ENCODE assay signal across 19 cellular contexts in the genomic region with DNA sequence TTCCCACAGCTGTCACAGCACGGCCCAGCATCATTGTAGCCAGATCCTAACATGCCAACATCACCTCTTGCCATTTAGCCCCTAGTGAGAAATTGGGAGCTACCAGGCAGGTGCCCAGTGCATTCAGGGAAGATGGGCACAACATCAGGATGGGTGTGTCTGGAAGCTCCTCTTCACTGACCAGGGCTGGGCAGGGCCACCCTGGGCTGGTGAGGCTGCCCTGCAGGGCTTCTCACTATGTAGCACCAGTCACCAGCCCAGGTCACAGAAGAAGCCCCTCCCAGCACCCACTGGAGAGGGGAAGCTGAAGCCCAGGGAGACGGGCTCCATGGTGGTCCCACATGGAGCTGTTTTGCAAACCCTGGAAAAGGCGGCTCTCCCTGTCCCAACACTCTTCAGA. TPM values are rescaled to one million over a fixed set of nuclear protein-coding genes. Genes with fewer than 3 reads are reported as not detected.
DNase-seq lines count a peak whose midpoint lies in the region; ATAC-seq and TF ChIP-seq lines count a peak whose summit lies in the region.
"Had no signal": no experiment of that assay in that cellular context is flagged by ENCODE, and none has a peak within 500 bp of the region (broad histone marks: within the 10 kb centered on the region; RNA-seq: fewer than 3 reads in every experiment).

No MANE protein-coding gene starts in this region.

- DNase-seq in cardiac septum (ENCODE audit: low spot score) (peak; percentile 33), Right ventricle myocardium superior (no peak), endodermal cell (peak; percentile 22), osteocyte (ENCODE audit: extremely low spot score, unreplicated experiment) (peak; percentile 64), activated gamma-delta T cell treated with Interleukin-2 at 50 U/mL for 16 hours (no peak), amygdala (lab: John Stamatoyannopoulos, UW) (no peak)
- DNase-seq: 8988T; AML-193; C1 segment of cervical spinal cord; CD8-positive, alpha-beta T cell; NCI-H1105; NCI-H146; NCI-H2029 treated with DMSO at 0.1 percent for 48 hours; NCI-H345; NCI-H524; OCI-M1; SHP77 had no signal

- 90 to 97% methylated on average over 2 to 3 of the region's 3 CpGs for WGBS in endodermal cell (ENCODE audit: insufficient coverage in 1 of 2, insufficient read length in 1 of 2), 2 experiments

- H3K36me3 ChIP-seq in endodermal cell (ENCODE audit: control insufficient read depth, insufficient read depth, low read length) = peaks cover 29% of the 10 kb centered on the region

- peaks cover 46% of the 10 kb centered on the region for H3K36me3 Mint-ChIP-seq in endodermal cell (ENCODE audit: low read depth)
- H3K36me3 Mint-ChIP-seq in osteocyte (ENCODE audit: unreplicated experiment) = peaks cover 22% of the 10 kb centered on the region
- H3K36me3 Mint-ChIP-seq in activated T-helper 17 cell treated with anti-CD3 and anti-CD28 coated beads, Interleukin-2, amount 50 U/mL, for 72 hours (ENCODE audit: low read depth) = peaks cover 14% of the 10 kb centered on the region

- no peak for ATAC-seq in Right ventricle myocardium superior (ENCODE audit: poor library complexity)
- ATAC-seq in activated T-helper 17 cell treated with anti-CD3 and anti-CD28 coated beads, Interleukin-2, amount 50 U/mL, for 72 hours (replicated peaks) = no peak
- ATAC-seq: CD8-positive, alpha-beta T cell had no signal

- H3K27me3 Mint-ChIP-seq in endodermal cell (ENCODE audit: insufficient read depth) (no peaks in the 10 kb centered on the region), osteocyte (ENCODE audit: unreplicated experiment) (no peaks in the 10 kb centered on the region)
- H3K27me3 Mint-ChIP-seq in activated T-helper 17 cell treated with anti-CD3 and anti-CD28 coated beads, Interleukin-2, amount 50 U/mL, for 72 hours = no peaks in the 10 kb centered on the region

- no peaks in the 10 kb centered on the region for H3K9me3 ChIP-seq in endodermal cell (ENCODE audit: control insufficient read depth, low read length)

- no peaks in the 10 kb centered on the region for H3K4me1 Mint-ChIP-seq in endodermal cell
- H3K4me1 Mint-ChIP-seq in osteocyte (ENCODE audit: unreplicated experiment) = peaks cover 8% of the 10 kb centered on the region
- H3K4me1 Mint-ChIP-seq in activated T-helper 17 cell treated with anti-CD3 and anti-CD28 coated beads, Interleukin-2, amount 50 U/mL, for 72 hours = peaks cover 5% of the 10 kb centered on the region

- H3K9me3 Mint-ChIP-seq in endodermal cell (no peaks in the 10 kb centered on the region), osteocyte (ENCODE audit: unreplicated experiment) (no peaks in the 10 kb centered on the region)
- no peaks in the 10 kb centered on the region for H3K9me3 Mint-ChIP-seq in activated T-helper 17 cell treated with anti-CD3 and anti-CD28 coated beads, Interleukin-2, amount 50 U/mL, for 72 hours
- H3K9me3 Mint-ChIP-seq: CD8-positive, alpha-beta T cell had no signal

- H3K27me3 ChIP-seq in endodermal cell (ENCODE audit: control insufficient read depth, insufficient read depth, low read length, poor library complexity, severe bottlenecking) = no peaks in the 10 kb centered on the region

- H3K27ac ChIP-seq in endodermal cell (ENCODE audit: low read depth, low read length) = no peak overlapping the region
- H3K27ac ChIP-seq: KMS-11 had no signal

- intact Hi-C loops in cardiac septum (cut with DNase I) (no loop called here), Right ventricle myocardium superior (cut with DNase I) (no loop called here)

- no peak for TF ChIP-seq CTCF in endodermal cell (conservative IDR thresholded peaks at IDR 0.05)
- no peak for TF ChIP-seq CTCF in osteocyte (IDR thresholded peaks at IDR 0.05)

- no peak overlapping the region for H3K4me3 ChIP-seq in endodermal cell (ENCODE audit: low read length)

- H3K9ac ChIP-seq in endodermal cell (ENCODE audit: extremely low read depth, low read length, poor library complexity, severe bottlenecking) = no peak overlapping the region
- H3K9ac ChIP-seq: KMS-11 had no signal

- H3K27ac Mint-ChIP-seq in endodermal cell (no peak overlapping the region), osteocyte (ENCODE audit: unreplicated experiment) (no peak overlapping the region)
- no peak overlapping the region for H3K27ac Mint-ChIP-seq in activated T-helper 17 cell treated with anti-CD3 and anti-CD28 coated beads, Interleukin-2, amount 50 U/mL, for 72 hours
- H3K27ac Mint-ChIP-seq: CD8-positive, alpha-beta T cell had no signal

- no peaks in the 10 kb centered on the region for H3K4me1 ChIP-seq in endodermal cell (ENCODE audit: control insufficient read depth, insufficient read depth, low read length)

- H3K4me3 Mint-ChIP-seq in endodermal cell (no peak overlapping the region), osteocyte (ENCODE audit: unreplicated experiment) (no peak overlapping the region)
- H3K4me3 Mint-ChIP-seq in activated T-helper 17 cell treated with anti-CD3 and anti-CD28 coated beads, Interleukin-2, amount 50 U/mL, for 72 hours = no peak overlapping the region
- H3K4me3 Mint-ChIP-seq: CD8-positive, alpha-beta T cell had no signal

RNA-seq across cellular contexts. Expression of gene ZNF74, which starts 13.9 kb away (rescaled TPM):
- total RNA-seq in cardiac septum = 4.9 TPM
- total RNA-seq in Right ventricle myocardium superior = 5.9 TPM
- total RNA-seq in endodermal cell = 10 to 100 TPM; 36.9 to 41.7 TPM
- 31.7 TPM for polyA plus RNA-seq in endodermal cell (2013, experiment 1 of 2)
- polyA plus RNA-seq in endodermal cell (2013, experiment 2 of 2) = 28.7 TPM
- total RNA-seq in osteocyte = 19.6 and 20.4 TPM in 2 replicates
- 10 to 100 TPM in 1 of 2 donors, 1 to 10 TPM in 1; 6.4 to 10.0 TPM for total RNA-seq in activated T-helper 17 cell treated with anti-CD3 and anti-CD28 coated beads, Interleukin-2, amount 50 U/mL, for 72 hours

RNA-seq across cellular contexts. Expression of gene SCARF2, which starts 29.8 kb away (rescaled TPM):
- total RNA-seq in cardiac septum = 5.2 TPM
- total RNA-seq in Right ventricle myocardium superior = 2.6 TPM
- total RNA-seq in endodermal cell = 10 to 100 TPM; 19.8 to 20.3 TPM
- 11.9 TPM for polyA plus RNA-seq in endodermal cell (2013, experiment 1 of 2)
- 12.5 TPM for polyA plus RNA-seq in endodermal cell (2013, experiment 2 of 2)
- 48.4 and 50.8 TPM in 2 replicates for total RNA-seq in osteocyte
- 1 to 10 TPM in 1 of 2 donors, under 1 TPM in 1; 0.43 to 1.5 TPM for total RNA-seq in activated T-helper 17 cell treated with anti-CD3 and anti-CD28 coated beads, Interleukin-2, amount 50 U/mL, for 72 hours

Comparison
In these comparisons a context has a peak if more than half of its experiments do, and no peak if none do; other contexts are left out.
1. DNase-seq: peak in cardiac septum (single experiment), endodermal cell (single experiment) and osteocyte (single experiment); none in Right ventricle myocardium superior (single experiment), activated gamma-delta T cell treated with Interleukin-2 at 50 U/mL for 16 hours (single experiment) and amygdala (0 of 56).